Comparison of ENCODE assay signal across 1 cellular context in the genomic region with DNA sequence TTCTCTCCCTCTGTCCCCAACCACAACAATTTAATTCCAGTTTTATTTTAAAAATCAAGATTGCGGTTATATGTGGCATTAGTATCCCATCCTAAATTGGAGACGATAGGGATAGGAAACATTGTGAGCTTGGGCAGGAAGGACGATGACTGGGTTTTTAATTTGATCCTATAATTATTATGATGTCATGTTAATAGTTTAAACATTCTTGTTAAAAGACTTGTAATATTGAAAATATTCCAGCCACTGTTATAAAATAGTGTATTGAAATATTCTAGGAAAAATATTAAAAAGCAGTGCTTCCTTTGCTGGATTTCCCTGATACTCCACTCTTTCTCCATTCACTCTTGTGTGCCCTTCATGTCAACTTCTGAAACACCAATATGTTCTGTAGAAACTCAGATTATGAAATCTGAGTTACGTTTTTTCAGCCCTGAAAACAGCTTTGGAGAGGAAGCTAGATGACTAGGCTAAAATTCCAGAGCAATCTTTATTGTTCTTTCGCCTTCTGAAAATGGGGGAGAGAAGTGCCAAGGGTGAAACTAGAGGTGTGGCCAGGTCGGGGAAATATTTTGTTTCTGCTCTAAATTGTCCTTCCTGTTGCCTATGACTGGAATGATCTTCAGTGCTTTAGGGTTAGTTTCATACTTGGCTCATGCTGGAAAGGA.
A peak's percentile ranks its signal among the peaks of the same experiment; 100 is the strongest.
TF ChIP-seq lines count a peak whose summit lies in the region.

No MANE protein-coding gene starts in this region.

TF ChIP-seq in K562, 482 proteins besides CTCF, POLR2A, EP300 and RAD21 (continued from another document):
- no peak for TF ChIP-seq POU5F1 (IDR thresholded peaks at IDR 0.05; ENCODE audit: borderline replicate concordance, low read depth, low read length, partially characterized antibody)
- 0 out of 2 replicates have a peak, but pooled peaks have one; percentile 37 for TF ChIP-seq ZNF644 (tag; IDR thresholded peaks at IDR 0.05; ENCODE audit: low read depth)
- TF ChIP-seq NR2C2 (CRISPR knock-in tag; IDR thresholded peaks at IDR 0.05): no peak
- TF ChIP-seq NR2C2 (tag; IDR thresholded peaks at IDR 0.05): peak; percentile 18; the same call in 1 of the 2 replicates
- no peak for TF ChIP-seq HDAC8 (tag; IDR thresholded peaks at IDR 0.05)
- peak; percentile 52; the same call in 1 of the 2 replicates for TF ChIP-seq DPF2 (IDR thresholded peaks at IDR 0.05)
- TF ChIP-seq NFYB (IDR thresholded peaks at IDR 0.05; ENCODE audit: extremely low read depth, insufficient read length): no peak
- TF ChIP-seq MTA1 (IDR thresholded peaks at IDR 0.05; ENCODE audit: borderline replicate concordance): peak; percentile 44; the same call in 1 of the 2 replicates
- no peak for TF ChIP-seq CEBPG (CRISPR knock-in tag; IDR thresholded peaks at IDR 0.05)
- peak; percentile 40 to 50; a peak in 3 of 4 replicates for TF ChIP-seq CEBPG (tag; conservative IDR thresholded peaks at IDR 0.05 in 1 of 2, IDR thresholded peaks at IDR 0.05 in 1 of 2)
- TF ChIP-seq, protein P1, sequence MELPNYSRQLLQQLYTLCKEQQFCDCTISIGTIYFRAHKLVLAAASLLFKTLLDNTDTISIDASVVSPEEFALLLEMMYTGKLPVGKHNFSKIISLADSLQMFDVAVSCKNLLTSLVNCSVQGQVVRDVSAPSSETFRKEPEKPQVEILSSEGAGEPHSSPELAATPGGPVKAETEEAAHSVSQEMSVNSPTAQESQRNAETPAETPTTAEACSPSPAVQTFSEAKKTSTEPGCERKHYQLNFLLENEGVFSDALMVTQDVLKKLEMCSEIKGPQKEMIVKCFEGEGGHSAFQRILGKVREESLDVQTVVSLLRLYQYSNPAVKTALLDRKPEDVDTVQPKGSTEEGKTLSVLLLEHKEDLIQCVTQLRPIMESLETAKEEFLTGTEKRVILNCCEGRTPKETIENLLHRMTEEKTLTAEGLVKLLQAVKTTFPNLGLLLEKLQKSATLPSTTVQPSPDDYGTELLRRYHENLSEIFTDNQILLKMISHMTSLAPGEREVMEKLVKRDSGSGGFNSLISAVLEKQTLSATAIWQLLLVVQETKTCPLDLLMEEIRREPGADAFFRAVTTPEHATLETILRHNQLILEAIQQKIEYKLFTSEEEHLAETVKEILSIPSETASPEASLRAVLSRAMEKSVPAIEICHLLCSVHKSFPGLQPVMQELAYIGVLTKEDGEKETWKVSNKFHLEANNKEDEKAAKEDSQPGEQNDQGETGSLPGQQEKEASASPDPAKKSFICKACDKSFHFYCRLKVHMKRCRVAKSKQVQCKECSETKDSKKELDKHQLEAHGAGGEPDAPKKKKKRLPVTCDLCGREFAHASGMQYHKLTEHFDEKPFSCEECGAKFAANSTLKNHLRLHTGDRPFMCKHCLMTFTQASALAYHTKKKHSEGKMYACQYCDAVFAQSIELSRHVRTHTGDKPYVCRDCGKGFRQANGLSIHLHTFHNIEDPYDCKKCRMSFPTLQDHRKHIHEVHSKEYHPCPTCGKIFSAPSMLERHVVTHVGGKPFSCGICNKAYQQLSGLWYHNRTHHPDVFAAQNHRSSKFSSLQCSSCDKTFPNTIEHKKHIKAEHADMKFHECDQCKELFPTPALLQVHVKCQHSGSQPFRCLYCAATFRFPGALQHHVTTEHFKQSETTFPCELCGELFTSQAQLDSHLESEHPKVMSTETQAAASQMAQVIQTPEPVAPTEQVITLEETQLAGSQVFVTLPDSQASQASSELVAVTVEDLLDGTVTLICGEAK (IDR thresholded peaks at IDR 0.05): peak; percentile 85
- TF ChIP-seq, protein P1 (CRISPR knock-in tag; IDR thresholded peaks at IDR 0.05): no peak
- TF ChIP-seq, protein P2, sequence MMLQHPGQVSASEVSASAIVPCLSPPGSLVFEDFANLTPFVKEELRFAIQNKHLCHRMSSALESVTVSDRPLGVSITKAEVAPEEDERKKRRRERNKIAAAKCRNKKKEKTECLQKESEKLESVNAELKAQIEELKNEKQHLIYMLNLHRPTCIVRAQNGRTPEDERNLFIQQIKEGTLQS (IDR thresholded peaks at IDR 0.05): peak; percentile 26; the same call in 1 of the 2 replicates
- TF ChIP-seq, protein P2 (CRISPR knock-in tag; conservative IDR thresholded peaks at IDR 0.05): no peak
- TF ChIP-seq TRIM24 (IDR thresholded peaks at IDR 0.05): peak; percentile 15 to 51; a peak in 1 of 4 replicates
- TF ChIP-seq GABPA (tag; conservative IDR thresholded peaks at IDR 0.05; ENCODE audit: low read depth): no peak
- no peak for TF ChIP-seq NCOR1 (IDR thresholded peaks at IDR 0.05)
- TF ChIP-seq NFE2 (IDR thresholded peaks at IDR 0.05; ENCODE audit: low read depth): peak; percentile 93
- TF ChIP-seq MAFG (tag; conservative IDR thresholded peaks at IDR 0.05): peak; percentile 86
- peak; percentile 33; the same call in 1 of the 2 replicates for TF ChIP-seq CEBPB (tag; IDR thresholded peaks at IDR 0.05)
- peak; percentile 78 for TF ChIP-seq SOX6 (IDR thresholded peaks at IDR 0.05)
- TF ChIP-seq CBFA2T3 (IDR thresholded peaks at IDR 0.05): peak; percentile 41; the same call in 1 of the 2 replicates
TF ChIP-seq in K562: peak in this region for 24.
